In genomic region chr12:42145197-42145549, GRCh38 we compare ENCODE assay signal across 1 cellular context.
TF ChIP-seq lines count a peak whose summit lies in the region.

No MANE protein-coding gene starts in this region.

TF ChIP-seq in HepG2, 621 proteins besides CTCF, POLR2A, EP300 and RAD21 (continued from another document):
- TF ChIP-seq MYNN (CRISPR knock-in tag; IDR thresholded peaks at IDR 0.05; ENCODE audit: low read depth) (0 out of 2 replicates have a peak, but pooled peaks have one; percentile 4), HOXA9 (CRISPR knock-in tag; IDR thresholded peaks at IDR 0.05; ENCODE audit: borderline replicate concordance) (no peak), ARID2 (CRISPR knock-in tag; IDR thresholded peaks at IDR 0.05; ENCODE audit: borderline replicate concordance) (no peak), ARNTL (CRISPR knock-in tag; IDR thresholded peaks at IDR 0.05) (no peak), ZNF232 (CRISPR knock-in tag; IDR thresholded peaks at IDR 0.05; ENCODE audit: borderline replicate concordance) (0 out of 2 replicates have a peak, but pooled peaks have one; percentile 12), MIER2 (CRISPR knock-in tag; IDR thresholded peaks at IDR 0.05) (0 out of 2 replicates have a peak, but pooled peaks have one; percentile 17), ZBTB43 (CRISPR knock-in tag; conservative IDR thresholded peaks at IDR 0.05) (peak; percentile 32; the same call in 1 of the 2 replicates), ZBTB39 (CRISPR knock-in tag; IDR thresholded peaks at IDR 0.05) (0 out of 2 replicates have a peak, but pooled peaks have one; percentile 0), THAP8 (CRISPR knock-in tag; IDR thresholded peaks at IDR 0.05; ENCODE audit: borderline replicate concordance) (no peak), ZNF557 (CRISPR knock-in tag; IDR thresholded peaks at IDR 0.05) (0 out of 2 replicates have a peak, but pooled peaks have one; percentile 18), AHDC1 (CRISPR knock-in tag; IDR thresholded peaks at IDR 0.05; ENCODE audit: borderline replicate concordance) (0 out of 2 replicates have a peak, but pooled peaks have one; percentile 16), ZFP90 (CRISPR knock-in tag; IDR thresholded peaks at IDR 0.05; ENCODE audit: borderline replicate concordance) (0 out of 2 replicates have a peak, but pooled peaks have one; percentile 9), FOXJ3 (CRISPR knock-in tag; IDR thresholded peaks at IDR 0.05; ENCODE audit: borderline replicate concordance) (peak; percentile 38; the same call in 1 of the 2 replicates)
- TF ChIP-seq, protein P1, sequence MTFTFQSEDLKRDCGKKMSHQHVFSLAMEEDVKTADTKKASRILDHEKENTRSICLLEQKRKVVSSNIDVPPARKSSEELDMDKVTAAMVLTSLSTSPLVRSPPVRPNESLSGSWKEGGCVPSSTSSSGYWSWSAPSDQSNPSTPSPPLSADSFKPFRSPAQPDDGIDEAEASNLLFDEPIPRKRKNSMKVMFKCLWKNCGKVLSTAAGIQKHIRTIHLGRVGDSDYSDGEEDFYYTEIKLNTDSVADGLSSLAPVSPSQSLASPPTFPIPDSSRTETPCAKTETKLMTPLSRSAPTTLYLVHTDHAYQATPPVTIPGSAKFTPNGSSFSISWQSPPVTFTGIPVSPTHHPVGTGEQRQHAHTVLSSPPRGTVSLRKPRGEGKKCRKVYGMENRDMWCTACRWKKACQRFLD (CRISPR knock-in tag; IDR thresholded peaks at IDR 0.05; ENCODE audit: borderline replicate concordance) = peak; percentile 24; the same call in 1 of the 2 replicates
TF ChIP-seq in HepG2: peak in this region for 15.
